In genomic region chr14:102909462-102909861, GRCh38 we compare ENCODE assay signal across 16 cellular contexts.
"Had no signal": no experiment of that assay in that cellular context is flagged by ENCODE, and none has a peak within 500 bp of the region (broad histone marks: within the 10 kb centered on the region; RNA-seq: fewer than 3 reads in every experiment).

No MANE protein-coding gene starts in this region.

- H3K4me3 Mint-ChIP-seq: activated naive CD8-positive, alpha-beta T cell; dendritic cell treated with granulocyte-macrophage colony-stimulating factor and Interleukin-4, amounts not matched to agents 40 ng/mL and 50 ng/mL, for 4 days had no signal

- H3K27me3 ChIP-seq: brain microvascular endothelial cell, gastroesophageal sphincter, neutrophil, right atrium auricular region, upper lobe of left lung had no signal

- DNase-seq: activated CD4-positive, alpha-beta T cell treated with anti-CD3 and anti-CD28 coated beads, Interleukin-2, amount 50 U/mL, for 48 hours; activated CD4-positive, CD25-positive, alpha-beta regulatory T cell; activated CD8-positive, alpha-beta memory T cell treated with anti-CD3 and anti-CD28 coated beads, Interleukin-2, amount 50 U/mL, for 48 hours; amygdala; brain microvascular endothelial cell; small intestine; substantia nigra; T-helper 2 cell had no signal

- H3K36me3 ChIP-seq: right atrium auricular region had no signal

- H3K27ac Mint-ChIP-seq: activated T-helper 2 cell treated with anti-CD3 and anti-CD28 coated beads, Interferon-gamma antibody, Interleukin-2, Interleukin-4, amounts not matched to agents 10 μg/mL and 5 μg/mL and 100 μg/mL, durations not matched to agents 14 hours and 24 hours and 36 hours; dendritic cell treated with granulocyte-macrophage colony-stimulating factor and Interleukin-4, amounts not matched to agents 40 ng/mL and 50 ng/mL, for 4 days had no signal

- H3K9me3 ChIP-seq: gastroesophageal sphincter, neutrophil, right atrium auricular region, upper lobe of left lung had no signal

- FAIRE-seq: small intestine, TTC549 had no signal

- H3K4me3 ChIP-seq: gastroesophageal sphincter, right atrium auricular region, upper lobe of left lung had no signal

- ATAC-seq: gastroesophageal sphincter had no signal

- H3K27ac ChIP-seq: brain microvascular endothelial cell, gastroesophageal sphincter, neutrophil, right atrium auricular region, upper lobe of left lung had no signal

- H3K4me1 ChIP-seq: gastroesophageal sphincter, right atrium auricular region, upper lobe of left lung had no signal

- H3K27me3 Mint-ChIP-seq: activated naive CD8-positive, alpha-beta T cell; dendritic cell treated with granulocyte-macrophage colony-stimulating factor and Interleukin-4, amounts not matched to agents 40 ng/mL and 50 ng/mL, for 4 days had no signal

- H3K9me3 Mint-ChIP-seq: activated T-helper 2 cell treated with anti-CD3 and anti-CD28 coated beads, Interferon-gamma antibody, Interleukin-2, Interleukin-4, amounts not matched to agents 10 μg/mL and 5 μg/mL and 100 μg/mL, durations not matched to agents 14 hours and 24 hours and 36 hours; dendritic cell treated with granulocyte-macrophage colony-stimulating factor and Interleukin-4, amounts not matched to agents 40 ng/mL and 50 ng/mL, for 4 days had no signal
